ENCODE assay signal across 7 cellular contexts in the genomic region with DNA sequence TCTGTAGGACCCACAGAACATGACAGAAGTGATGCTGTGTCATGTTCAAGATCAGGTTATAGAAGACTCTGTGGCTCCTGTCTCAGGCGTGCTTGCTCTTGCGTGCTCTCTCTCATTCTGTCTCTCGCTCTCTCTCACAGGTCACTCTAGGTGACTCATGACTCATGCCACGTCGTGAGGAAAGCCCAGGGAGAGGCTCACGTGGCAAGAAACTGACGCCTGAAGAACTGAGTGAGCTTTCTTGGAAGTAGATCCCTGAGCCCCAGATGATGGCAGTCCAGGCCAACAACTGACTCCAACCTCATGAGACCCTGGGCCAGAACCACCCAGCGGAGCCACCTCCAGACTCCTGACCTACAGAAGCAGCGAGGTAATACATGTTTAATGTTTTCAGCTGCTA.
A peak's percentile ranks its signal among the peaks of the same experiment; 100 is the strongest.
DNase-seq lines count a peak whose midpoint lies in the region; ATAC-seq and TF ChIP-seq lines count a peak whose summit lies in the region.

No MANE protein-coding gene starts in this region.

- no peaks in the 10 kb centered on the region for H4K20me1 ChIP-seq in HCT116 (ENCODE audit: insufficient read depth)

- no peak overlapping the region for H2AFZ ChIP-seq in HCT116 (ENCODE audit: low read depth, low read length, poor library complexity, severe bottlenecking)

- DNase-seq in HCT116 (ENCODE audit: low read depth, low spot score), result peak; percentile 90
- peak; percentile 88 for DNase-seq in amniotic epithelial cell (ENCODE audit: low read depth)
- peak; percentile 98 for DNase-seq in iris pigment epithelial cell (ENCODE audit: low read depth)
- DNase-seq in stromal cell of bone marrow (ENCODE audit: low read depth), result peak; percentile 78
- DNase-seq in effector CD8-positive, alpha-beta T cell (lab: John Stamatoyannopoulos, UW), result no peak

- H3K9me2 ChIP-seq in HCT116 (ENCODE audit: insufficient read depth), result no peaks in the 10 kb centered on the region

- peak; percentile 92 for ATAC-seq in HCT116
- no peak for ATAC-seq in GM19023 (IDR thresholded peaks at IDR 0.05; ENCODE audit: unreplicated experiment)
- ATAC-seq in GM21390 (IDR thresholded peaks at IDR 0.05; ENCODE audit: unreplicated experiment), result no peak

- peak overlapping the region in 1 of 2 experiments; percentile 1; a peak in 1 of 4 replicates for H3K4me3 ChIP-seq in HCT116 (replicated peaks in 1 of 2; ENCODE audit: low read depth in 1 of 2, low read length in 2 of 2)

- H3K79me2 ChIP-seq in HCT116 (ENCODE audit: insufficient read depth, low read length), result peaks cover 72% of the 10 kb centered on the region

- TF ChIP-seq CTCF in HCT116 (IDR thresholded peaks at IDR 0.05 in 2 of 3, conservative IDR thresholded peaks at IDR 0.05 in 1 of 3; ENCODE audit: borderline replicate concordance in 1 of 3, insufficient read depth in 1 of 3, low read depth in 2 of 3, low read length in 2 of 3), result peak; percentile 29 to 68 (median 38); a peak in 5 of 6 replicates

- POLR2A ChIA-PET in HCT116 (lab: Charles Lee), result interaction anchor here (1.4 to 2.3 kb wide), 2 partner anchors 15 to 100 kb away, joined by 4 to 6 read pairs; no protein-coding TSS in a partner anchor

- H3K4me1 ChIP-seq in HCT116 (ENCODE audit: control insufficient read depth in 1 of 2, insufficient read depth in 2 of 2, low read length in 2 of 2), result peaks cover 38 to 58% of the 10 kb centered on the region in 2 experiments

- intact Hi-C loops in HCT116 (cut with micrococcal nuclease), result loop anchor here (1.0 to 2.0 kb wide), 2 partner anchors 102 to 140 kb away; a partner anchor contains a TSS

- no peaks in the 10 kb centered on the region for H3K9me3 ChIP-seq in HCT116 (ENCODE audit: control insufficient read depth in 1 of 2, insufficient read depth in 1 of 2, low read depth in 1 of 2, low read length in 2 of 2)

- no peak for TF ChIP-seq POLR2A in HCT116 (IDR thresholded peaks at IDR 0.05; ENCODE audit: borderline replicate concordance, extremely low read depth, insufficient read depth, insufficient read length)

- RAD21 ChIA-PET in HCT116 (lab: Charles Lee; ENCODE audit: low non-redundant PET in 1 of 2, low total read pairs in 2 of 2, uncharacterized antibody in 2 of 2, unreplicated experiment in 2 of 2), result interaction anchor here (0.8 to 2.3 kb wide), 6 partner anchors 24 to 139 kb away, joined by 3 to 9 read pairs (median 4); no protein-coding TSS in a partner anchor

- H3K27me3 ChIP-seq in HCT116 (ENCODE audit: insufficient read depth, low read length), result no peaks in the 10 kb centered on the region

- TF ChIP-seq RAD21 in HCT116 (IDR thresholded peaks at IDR 0.05; ENCODE audit: low read depth), result peak; percentile 88

- H3K27ac ChIP-seq in HCT116 (ENCODE audit: low read depth, low read length), result peak overlapping the region; percentile 51; the same call in 1 of the 2 replicates

- peaks cover 25 to 51% of the 10 kb centered on the region in 2 experiments for H3K36me3 ChIP-seq in HCT116 (ENCODE audit: control insufficient read depth in 1 of 2, insufficient read depth in 2 of 2, low read length in 2 of 2)

- CTCF ChIA-PET in HCT116 (lab: Charles Lee), result interaction anchor here (0.7 to 2.4 kb wide), 6 partner anchors 58 to 140 kb away, joined by 3 to 16 read pairs (median 4); a partner anchor contains a TSS

- H3K9ac ChIP-seq in HCT116 (ENCODE audit: low read length), result peak overlapping the region; percentile 34

- peak overlapping the region; percentile 60 for H3K4me2 ChIP-seq in HCT116 (ENCODE audit: low read length)

- BruUV-seq in HCT116 (replicated peaks; lab: Mats Ljungman, UMichigan), result no TSS peak

TF ChIP-seq in HCT116, 20 proteins besides CTCF, POLR2A, EP300 and RAD21:
- TF ChIP-seq YY1 (IDR thresholded peaks at IDR 0.05; ENCODE audit: extremely low read depth, insufficient replicate concordance, low read depth, low read length) (peak; percentile 58), POLR2AphosphoS5 (IDR thresholded peaks at IDR 0.05; ENCODE audit: low read depth, low read length) (peak; percentile 64; the same call in 1 of the 2 replicates), CBX3 (IDR thresholded peaks at IDR 0.05; ENCODE audit: low read depth) (peak; percentile 97), TCF7L2 (IDR thresholded peaks at IDR 0.05; ENCODE audit: borderline replicate concordance, extremely low read depth, insufficient read depth, insufficient read length) (peak; percentile 36), EZH2 (IDR thresholded peaks at IDR 0.05) (no peak), JUND (IDR thresholded peaks at IDR 0.05) (peak; percentile 94), SIN3A (IDR thresholded peaks at IDR 0.05; ENCODE audit: low read depth) (peak; percentile 76), ZFX (IDR thresholded peaks at IDR 0.05) (no peak), ZNF274 (IDR thresholded peaks at IDR 0.05; ENCODE audit: low read depth, low read length) (no peak), ELF1 (IDR thresholded peaks at IDR 0.05; ENCODE audit: borderline replicate concordance, low read depth) (no peak), SRF (IDR thresholded peaks at IDR 0.05; ENCODE audit: low read depth) (no peak), CEBPB (IDR thresholded peaks at IDR 0.05; ENCODE audit: low read depth) (no peak; the same call in 1 of the 2 replicates), EGR1 (IDR thresholded peaks at IDR 0.05; ENCODE audit: low read depth) (no peak), FOSL1 (IDR thresholded peaks at IDR 0.05; ENCODE audit: low read depth) (peak; percentile 91), EZH2phosphoT487 (IDR thresholded peaks at IDR 0.05; ENCODE audit: borderline replicate concordance) (no peak), SP1 (IDR thresholded peaks at IDR 0.05; ENCODE audit: low read depth) (peak; percentile 83)
- TF ChIP-seq, protein P1, sequence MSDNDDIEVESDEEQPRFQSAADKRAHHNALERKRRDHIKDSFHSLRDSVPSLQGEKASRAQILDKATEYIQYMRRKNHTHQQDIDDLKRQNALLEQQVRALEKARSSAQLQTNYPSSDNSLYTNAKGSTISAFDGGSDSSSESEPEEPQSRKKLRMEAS (IDR thresholded peaks at IDR 0.05), result peak; percentile 98
- TF ChIP-seq, protein P2, sequence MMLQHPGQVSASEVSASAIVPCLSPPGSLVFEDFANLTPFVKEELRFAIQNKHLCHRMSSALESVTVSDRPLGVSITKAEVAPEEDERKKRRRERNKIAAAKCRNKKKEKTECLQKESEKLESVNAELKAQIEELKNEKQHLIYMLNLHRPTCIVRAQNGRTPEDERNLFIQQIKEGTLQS (IDR thresholded peaks at IDR 0.05), result no peak
- TF ChIP-seq, protein P3, sequence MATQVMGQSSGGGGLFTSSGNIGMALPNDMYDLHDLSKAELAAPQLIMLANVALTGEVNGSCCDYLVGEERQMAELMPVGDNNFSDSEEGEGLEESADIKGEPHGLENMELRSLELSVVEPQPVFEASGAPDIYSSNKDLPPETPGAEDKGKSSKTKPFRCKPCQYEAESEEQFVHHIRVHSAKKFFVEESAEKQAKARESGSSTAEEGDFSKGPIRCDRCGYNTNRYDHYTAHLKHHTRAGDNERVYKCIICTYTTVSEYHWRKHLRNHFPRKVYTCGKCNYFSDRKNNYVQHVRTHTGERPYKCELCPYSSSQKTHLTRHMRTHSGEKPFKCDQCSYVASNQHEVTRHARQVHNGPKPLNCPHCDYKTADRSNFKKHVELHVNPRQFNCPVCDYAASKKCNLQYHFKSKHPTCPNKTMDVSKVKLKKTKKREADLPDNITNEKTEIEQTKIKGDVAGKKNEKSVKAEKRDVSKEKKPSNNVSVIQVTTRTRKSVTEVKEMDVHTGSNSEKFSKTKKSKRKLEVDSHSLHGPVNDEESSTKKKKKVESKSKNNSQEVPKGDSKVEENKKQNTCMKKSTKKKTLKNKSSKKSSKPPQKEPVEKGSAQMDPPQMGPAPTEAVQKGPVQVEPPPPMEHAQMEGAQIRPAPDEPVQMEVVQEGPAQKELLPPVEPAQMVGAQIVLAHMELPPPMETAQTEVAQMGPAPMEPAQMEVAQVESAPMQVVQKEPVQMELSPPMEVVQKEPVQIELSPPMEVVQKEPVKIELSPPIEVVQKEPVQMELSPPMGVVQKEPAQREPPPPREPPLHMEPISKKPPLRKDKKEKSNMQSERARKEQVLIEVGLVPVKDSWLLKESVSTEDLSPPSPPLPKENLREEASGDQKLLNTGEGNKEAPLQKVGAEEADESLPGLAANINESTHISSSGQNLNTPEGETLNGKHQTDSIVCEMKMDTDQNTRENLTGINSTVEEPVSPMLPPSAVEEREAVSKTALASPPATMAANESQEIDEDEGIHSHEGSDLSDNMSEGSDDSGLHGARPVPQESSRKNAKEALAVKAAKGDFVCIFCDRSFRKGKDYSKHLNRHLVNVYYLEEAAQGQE (IDR thresholded peaks at IDR 0.05; ENCODE audit: low read depth), result no peak
- TF ChIP-seq, protein P4, sequence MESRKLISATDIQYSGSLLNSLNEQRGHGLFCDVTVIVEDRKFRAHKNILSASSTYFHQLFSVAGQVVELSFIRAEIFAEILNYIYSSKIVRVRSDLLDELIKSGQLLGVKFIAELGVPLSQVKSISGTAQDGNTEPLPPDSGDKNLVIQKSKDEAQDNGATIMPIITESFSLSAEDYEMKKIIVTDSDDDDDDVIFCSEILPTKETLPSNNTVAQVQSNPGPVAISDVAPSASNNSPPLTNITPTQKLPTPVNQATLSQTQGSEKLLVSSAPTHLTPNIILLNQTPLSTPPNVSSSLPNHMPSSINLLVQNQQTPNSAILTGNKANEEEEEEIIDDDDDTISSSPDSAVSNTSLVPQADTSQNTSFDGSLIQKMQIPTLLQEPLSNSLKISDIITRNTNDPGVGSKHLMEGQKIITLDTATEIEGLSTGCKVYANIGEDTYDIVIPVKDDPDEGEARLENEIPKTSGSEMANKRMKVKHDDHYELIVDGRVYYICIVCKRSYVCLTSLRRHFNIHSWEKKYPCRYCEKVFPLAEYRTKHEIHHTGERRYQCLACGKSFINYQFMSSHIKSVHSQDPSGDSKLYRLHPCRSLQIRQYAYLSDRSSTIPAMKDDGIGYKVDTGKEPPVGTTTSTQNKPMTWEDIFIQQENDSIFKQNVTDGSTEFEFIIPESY (IDR thresholded peaks at IDR 0.05; ENCODE audit: extremely low read depth, insufficient replicate concordance, low read length), result no peak
TF ChIP-seq in HCT116: peak in this region for 9.
